In the genomic region with DNA sequence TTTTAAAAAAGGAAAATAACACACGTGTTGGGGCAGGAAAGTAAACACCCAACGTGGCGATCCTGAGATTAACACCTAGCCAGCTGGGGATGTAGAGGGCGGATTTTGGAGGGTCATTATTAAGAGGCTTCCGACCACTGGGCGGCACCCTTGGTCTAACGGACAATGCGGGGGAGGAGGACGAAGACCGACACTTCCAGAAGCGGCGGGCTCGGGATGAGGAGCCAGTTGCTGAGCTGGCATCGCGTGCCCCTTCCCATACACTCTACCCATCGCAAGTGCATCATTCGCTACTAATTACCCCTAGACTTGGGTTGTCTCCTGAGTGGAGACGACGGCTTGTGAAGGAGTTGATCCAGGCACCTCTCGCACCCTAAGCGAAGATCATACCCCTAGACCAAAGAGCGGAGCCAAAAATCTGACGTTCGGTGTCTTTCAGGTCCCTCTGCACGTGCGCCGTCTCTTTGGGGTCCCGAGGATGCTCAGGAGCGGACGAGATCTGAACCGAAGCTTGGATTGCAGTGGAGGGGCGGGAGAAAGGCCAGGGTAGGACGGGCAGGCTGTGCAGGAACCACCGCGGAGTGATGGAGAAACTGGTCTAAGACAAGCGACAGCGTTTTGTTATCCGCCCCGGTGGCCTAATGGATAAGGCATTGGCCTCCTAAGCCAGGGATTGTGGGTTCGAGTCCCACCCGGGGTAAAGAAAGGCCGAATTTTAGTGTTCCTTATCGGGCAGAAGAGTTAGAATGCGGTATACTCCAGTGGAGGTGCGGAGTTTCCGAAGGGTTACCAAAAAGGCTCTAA, we compare ENCODE assay signal across 8 cellular contexts. TPM values are rescaled to one million over a fixed set of nuclear protein-coding genes. Genes with fewer than 3 reads are reported as not detected.
DNase-seq lines count a peak whose midpoint lies in the region; ATAC-seq and TF ChIP-seq lines count a peak whose summit lies in the region.

No MANE protein-coding gene starts in this region.

- intact Hi-C loops in IMR-90 (cut with micrococcal nuclease): loop anchor here (1.0 kb wide), 1 partner anchor 14 kb away; no protein-coding TSS in a partner anchor

- dilution Hi-C loops in IMR-90 (cut with HindIII; ENCODE audit: low sequenced_read_pairs, unreplicated experiment): no loop called here

- H3K9ac ChIP-seq in IMR-90 (ENCODE audit: low read depth, low read length) (peak overlapping the region; percentile 7; the same call in 1 of the 2 replicates), OCI-LY1 (ENCODE audit: low read length) (no peak overlapping the region; the same call in 1 of the 2 replicates), muscle layer of colon (ENCODE audit: low read length) (no peak overlapping the region)

- no peak overlapping the region; the same call in 1 of the 2 replicates for H4K91ac ChIP-seq in IMR-90 (ENCODE audit: insufficient read depth, low read depth, low read length)

- peak overlapping the region; percentile 94 for H2AFZ ChIP-seq in IMR-90 (replicated peaks; ENCODE audit: low read length, poor library complexity)
- H2AFZ ChIP-seq in OCI-LY1 (ENCODE audit: low read length): no peak overlapping the region

- H2AK9ac ChIP-seq in IMR-90 (replicated peaks; ENCODE audit: low read depth, low read length, poor library complexity): peak overlapping the region; percentile 60

- no peak overlapping the region for H2BK5ac ChIP-seq in IMR-90 (ENCODE audit: low read depth, low read length, poor library complexity, severe bottlenecking)

- peak overlapping the region; percentile 8; the same call in 1 of the 2 replicates for H3K23ac ChIP-seq in IMR-90 (ENCODE audit: low read depth, low read length)

- no peak for TF ChIP-seq POLR2A in IMR-90 (IDR thresholded peaks at IDR 0.05; ENCODE audit: low read depth, low read length)

- no peaks in the 10 kb centered on the region for H3K9me3 ChIP-seq in IMR-90 (ENCODE audit: control insufficient read depth, insufficient read depth, low read length)
- H3K9me3 ChIP-seq in OCI-LY1 (ENCODE audit: low read length): no peaks in the 10 kb centered on the region
- H3K9me3 ChIP-seq in muscle layer of colon (ENCODE audit: low read length): no peaks in the 10 kb centered on the region

- H3K79me2 ChIP-seq in OCI-LY1 (ENCODE audit: insufficient read depth, low read length): no peaks in the 10 kb centered on the region

- peak overlapping the region; percentile 5; the same call in 1 of the 2 replicates for H3K4ac ChIP-seq in IMR-90 (ENCODE audit: low read depth, low read length)

- DNase-seq in D341Med (ENCODE audit: low spot score): peak; percentile 77
- peak; percentile 90 for DNase-seq in IMR-90
- peak; percentile 90 for DNase-seq in activated T-cell treated with anti-CD3 and anti-CD28 coated beads for 48 hours (ENCODE audit: low read depth)
- DNase-seq in stimulated activated CD8-positive, alpha-beta memory T cell treated with anti-CD3 and anti-CD28 coated beads, Interleukin-7, amount 100 ng/mL, for 1 hour (ENCODE audit: low read depth in 2 of 2): peak; percentile 56 to 59

- TF ChIP-seq RAD21 in IMR-90 (IDR thresholded peaks at IDR 0.05; ENCODE audit: low read length): peak; percentile 34; the same call in 1 of the 2 replicates

- H3K18ac ChIP-seq in IMR-90 (ENCODE audit: low read depth, low read length): no peak overlapping the region

- H4K5ac ChIP-seq in IMR-90 (ENCODE audit: low read depth, low read length): no peak overlapping the region

- H3K4me1 ChIP-seq in IMR-90 (ENCODE audit: control insufficient read depth, insufficient read depth, low read length): peaks cover 3% of the 10 kb centered on the region; the same call in 1 of the 2 replicates
- H3K4me1 ChIP-seq in OCI-LY1 (ENCODE audit: insufficient read depth, low read length, severe bottlenecking): peaks cover 23% of the 10 kb centered on the region
- H3K4me1 ChIP-seq in muscle layer of colon (ENCODE audit: insufficient read depth, low read length): peaks cover 8% of the 10 kb centered on the region

- peak overlapping the region; percentile 38 for H3K14ac ChIP-seq in IMR-90 (replicated peaks; ENCODE audit: low read depth, low read length)

- H3K36me3 ChIP-seq in IMR-90 (ENCODE audit: control insufficient read depth, insufficient read depth, low read length) (no peaks in the 10 kb centered on the region), OCI-LY1 (ENCODE audit: insufficient read depth, low read length) (no peaks in the 10 kb centered on the region), muscle layer of colon (ENCODE audit: insufficient read depth, low read length) (no peaks in the 10 kb centered on the region)

- H3K4me3 ChIP-seq in IMR-90 (ENCODE audit: insufficient read depth, low read depth, low read length): peak overlapping the region; percentile 59
- peak overlapping the region; percentile 78 for H3K4me3 ChIP-seq in OCI-LY1 (ENCODE audit: low read depth, low read length, poor library complexity, severe bottlenecking)
- H3K4me3 ChIP-seq in muscle layer of colon (ENCODE audit: low read depth in 1 of 2, low read length in 2 of 2): peak overlapping the region; percentile 47 to 68

- 0% methylated on average over 9 of the region's 46 CpGs; no CpG with 5 or more reads in 1 of the 2 experiments for WGBS in IMR-90 (ENCODE audit: extremely low coverage in 2 of 2, insufficient read length in 1 of 2), 2 experiments

- peaks cover 10% of the 10 kb centered on the region for H3K9me1 ChIP-seq in IMR-90 (ENCODE audit: insufficient read depth, low read length)

- POLR2A ChIA-PET in IMR-90 (lab: Charles Lee; ENCODE audit: unreplicated experiment): no interaction called here

- H3K4me2 ChIP-seq in IMR-90 (ENCODE audit: low read depth, low read length): peak overlapping the region; percentile 51
- peak overlapping the region; percentile 100 for H3K4me2 ChIP-seq in OCI-LY1 (ENCODE audit: low read length)

- in situ Hi-C loops in IMR-90 (cut with MboI; ENCODE audit: low sequenced_read_pairs): no loop called here

- H2BK15ac ChIP-seq in IMR-90 (ENCODE audit: low read depth, low read length): no peak overlapping the region

- no peak overlapping the region; the same call in 1 of the 2 replicates for H2BK120ac ChIP-seq in IMR-90 (ENCODE audit: low read depth, low read length)

- BruUV-seq in IMR-90 (replicated peaks; lab: Mats Ljungman, UMichigan): no TSS peak

- H4K8ac ChIP-seq in IMR-90 (ENCODE audit: low read depth in 2 of 2, low read length in 2 of 2): no peak overlapping the region

- CTCF ChIA-PET in IMR-90 (lab: Yijun Ruan, JAX): interaction anchor here (1.4 kb wide), 1 partner anchor 17 kb away, joined by 3 read pairs; the partner anchor contains the start of gene ZNF213

- H3K27me3 ChIP-seq in IMR-90 (ENCODE audit: control insufficient read depth, insufficient read depth, low read length) (no peaks in the 10 kb centered on the region), OCI-LY1 (ENCODE audit: insufficient read depth, low read length) (no peaks in the 10 kb centered on the region), muscle layer of colon (ENCODE audit: control insufficient read depth in 1 of 2, insufficient read depth in 2 of 2, low read length in 2 of 2) (peaks cover 0 to under 1% of the 10 kb centered on the region in 2 donors)

- H3K79me1 ChIP-seq in IMR-90 (ENCODE audit: low read depth in 1 of 2, low read length in 2 of 2): peaks cover 0 to 13% of the 10 kb centered on the region in 2 experiments; a peak in 2 of 4 replicates

- H4K20me1 ChIP-seq in IMR-90 (ENCODE audit: insufficient read depth, low read length) (peaks cover 16% of the 10 kb centered on the region), OCI-LY1 (ENCODE audit: insufficient read depth, low read length) (no peaks in the 10 kb centered on the region)

- TF ChIP-seq CTCF in IMR-90 (conservative IDR thresholded peaks at IDR 0.05; ENCODE audit: low read depth, low read length) (peak; percentile 49), OCI-LY1 (IDR thresholded peaks at IDR 0.05; ENCODE audit: low read length) (peak; percentile 61)

- H3K27ac ChIP-seq in IMR-90 (ENCODE audit: insufficient read depth, low read length) (no peak overlapping the region), OCI-LY1 (ENCODE audit: low read depth, low read length, poor library complexity, severe bottlenecking) (no peak overlapping the region), muscle layer of colon (ENCODE audit: low read depth, low read length) (peak overlapping the region; percentile 13)

- H2AK5ac ChIP-seq in IMR-90 (ENCODE audit: low read depth, low read length): peak overlapping the region; percentile 11; the same call in 1 of the 2 replicates

- peak overlapping the region; percentile 36; the same call in 1 of the 2 replicates for H3K56ac ChIP-seq in IMR-90 (ENCODE audit: extremely low read depth, insufficient read depth, low read length)

- no peaks in the 10 kb centered on the region for H3K9me2 ChIP-seq in OCI-LY1 (ENCODE audit: low read depth, low read length)

- no peak overlapping the region for H2BK20ac ChIP-seq in IMR-90 (ENCODE audit: low read depth, low read length)

- ATAC-seq in IMR-90 (ENCODE audit: low read depth) (peak; percentile 28), esophagus mucosa (peak; percentile 41), GM21390 (IDR thresholded peaks at IDR 0.05; ENCODE audit: unreplicated experiment) (no peak)

- peaks cover 8% of the 10 kb centered on the region; the same call in 1 of the 2 replicates for H3F3A ChIP-seq in OCI-LY1 (ENCODE audit: insufficient read depth, low read length)

TF ChIP-seq in IMR-90, 13 proteins besides CTCF, POLR2A, EP300 and RAD21 (continues in another document):
- TF ChIP-seq FOS (IDR thresholded peaks at IDR 0.05; ENCODE audit: low read depth, low read length) (peak; percentile 89), SMC3 (IDR thresholded peaks at IDR 0.05; ENCODE audit: low read depth, low read length) (peak; percentile 16; the same call in 1 of the 2 replicates), BHLHE40 (IDR thresholded peaks at IDR 0.05; ENCODE audit: low read depth, low read length) (peak; percentile 92)

RNA-seq across cellular contexts. Expression of gene ZNF213, which starts 17.6 kb away (rescaled TPM):
- 0.56 and 0.72 TPM in 2 replicates for total RNA-seq in IMR-90 (2012; rRNA removed)
- polyA plus RNA-seq in IMR-90 (2012; rRNA removed): 4.0 and 4.1 TPM in 2 replicates
- polyA plus RNA-seq in IMR-90 (2012; cell fraction: cytosol; rRNA removed): 2.3 and 4.0 TPM in 2 replicates
- 1.7 and 4.7 TPM in 2 replicates for polyA plus RNA-seq in IMR-90 (2012; cell fraction: nucleus; rRNA removed; ENCODE audit: low replicate concordance)
- 9.7 TPM for total RNA-seq in esophagus mucosa

RNA-seq across cellular contexts. Expression of gene OR1F1, which starts 35.5 kb away (rescaled TPM):
- total RNA-seq in IMR-90 (2012; rRNA removed) (not detected in 2 replicates), esophagus mucosa (not detected)
- 0.12 and 0.27 TPM in 2 replicates for polyA plus RNA-seq in IMR-90 (2012; rRNA removed)
- polyA plus RNA-seq in IMR-90 (2012; cell fraction: cytosol; rRNA removed): 0.18 TPM in 1 of 2 replicates, not detected in the other
- 0.29 and 0.42 TPM in 2 replicates for polyA plus RNA-seq in IMR-90 (2012; cell fraction: nucleus; rRNA removed; ENCODE audit: low replicate concordance)

RNA-seq across cellular contexts. Expression of gene ZNF205, which starts 40.1 kb away (rescaled TPM):
- total RNA-seq in IMR-90 (2012; rRNA removed) (8.2 and 8.3 TPM in 2 replicates), esophagus mucosa (5.6 TPM)
- 12.7 and 14.5 TPM in 2 replicates for polyA plus RNA-seq in IMR-90 (2012; rRNA removed)
- polyA plus RNA-seq in IMR-90 (2012; cell fraction: cytosol; rRNA removed): 9.2 and 18.7 TPM in 2 replicates
- 15.6 and 43.0 TPM in 2 replicates for polyA plus RNA-seq in IMR-90 (2012; cell fraction: nucleus; rRNA removed; ENCODE audit: low replicate concordance)

RNA-seq across cellular contexts. Expression of gene ZSCAN10, which starts 53.4 kb away (rescaled TPM):
- total RNA-seq in IMR-90 (2012; rRNA removed) (not detected in 2 replicates), esophagus mucosa (not detected)
- polyA plus RNA-seq in IMR-90 (2012; rRNA removed): not detected in 2 replicates
- polyA plus RNA-seq in IMR-90 (2012; cell fraction: cytosol; rRNA removed): not detected in 2 replicates
- 0.02 and 0.12 TPM in 2 replicates for polyA plus RNA-seq in IMR-90 (2012; cell fraction: nucleus; rRNA removed; ENCODE audit: low replicate concordance)
